In the genomic region with DNA sequence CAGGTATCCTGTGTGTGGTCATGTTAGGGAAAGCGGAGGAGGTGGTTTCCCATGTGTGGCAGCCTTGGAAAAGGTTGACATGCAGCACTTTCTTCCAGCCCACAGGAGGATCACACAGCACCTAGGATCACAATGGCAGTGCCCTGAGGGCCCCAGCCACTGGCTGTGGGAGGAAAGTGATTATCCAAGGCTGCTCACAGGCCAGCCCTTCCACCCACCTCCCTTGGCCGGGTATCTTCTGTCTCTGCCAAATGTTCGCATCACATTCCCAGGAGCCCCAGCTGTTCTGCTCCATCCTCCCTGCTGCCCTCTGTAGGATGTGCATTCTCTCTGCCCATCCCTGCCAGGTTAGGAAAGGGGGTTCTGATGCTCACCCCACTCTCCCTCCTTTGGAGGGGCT, we compare ENCODE assay signal across 14 cellular contexts. TPM values are rescaled to one million over a fixed set of nuclear protein-coding genes. Genes with fewer than 3 reads are reported as not detected.
DNase-seq lines count a peak whose midpoint lies in the region; ATAC-seq and TF ChIP-seq lines count a peak whose summit lies in the region.
"Had no signal": no experiment of that assay in that cellular context is flagged by ENCODE, and none has a peak within 500 bp of the region (broad histone marks: within the 10 kb centered on the region; RNA-seq: fewer than 3 reads in every experiment).

No MANE protein-coding gene starts in this region.

- no peak for ATAC-seq in HG02852 (IDR thresholded peaks at IDR 0.05; ENCODE audit: unreplicated experiment)
- no peak for ATAC-seq in HG02870 (IDR thresholded peaks at IDR 0.05; ENCODE audit: unreplicated experiment)
- ATAC-seq: left cardiac atrium had no signal

- H3K4me1 ChIP-seq in BE2C: no peaks in the 10 kb centered on the region

- no peaks in the 10 kb centered on the region for H3K36me3 ChIP-seq in BE2C

- no peaks in the 10 kb centered on the region for H3K9me3 Mint-ChIP-seq in activated T-helper 2 cell treated with anti-CD3 and anti-CD28 coated beads, Interferon-gamma antibody, Interleukin-2, Interleukin-4, amounts not matched to agents 10 μg/mL and 5 μg/mL and 100 μg/mL, durations not matched to agents 14 hours and 24 hours and 36 hours
- H3K9me3 Mint-ChIP-seq: CD8-positive, alpha-beta memory T cell had no signal

- H3K27ac Mint-ChIP-seq in activated T-helper 2 cell treated with anti-CD3 and anti-CD28 coated beads, Interferon-gamma antibody, Interleukin-2, Interleukin-4, amounts not matched to agents 10 μg/mL and 5 μg/mL and 100 μg/mL, durations not matched to agents 14 hours and 24 hours and 36 hours: no peak overlapping the region
- H3K27ac Mint-ChIP-seq: CD8-positive, alpha-beta memory T cell had no signal

- H3K4me3 ChIP-seq in BE2C (ENCODE audit: low read depth, low read length): no peak overlapping the region
- no peak overlapping the region for H3K4me3 ChIP-seq in WI38 (ENCODE audit: low read depth, low read length)

- intact Hi-C loops in activated T-helper 2 cell treated with anti-CD3 and anti-CD28 coated beads, Interferon-gamma antibody, Interleukin-2, Interleukin-4, amounts not matched to agents 10 μg/mL and 5 μg/mL and 100 μg/mL, durations not matched to agents 14 hours and 24 hours and 36 hours (cut with micrococcal nuclease): no loop called here

- H3K4me3 Mint-ChIP-seq in activated T-helper 2 cell treated with anti-CD3 and anti-CD28 coated beads, Interferon-gamma antibody, Interleukin-2, Interleukin-4, amounts not matched to agents 10 μg/mL and 5 μg/mL and 100 μg/mL, durations not matched to agents 14 hours and 24 hours and 36 hours (ENCODE audit: low read depth): no peak overlapping the region

- H3K9me3 ChIP-seq in BE2C: no peaks in the 10 kb centered on the region

- peaks cover 50% of the 10 kb centered on the region for H3K27me3 Mint-ChIP-seq in activated T-helper 2 cell treated with anti-CD3 and anti-CD28 coated beads, Interferon-gamma antibody, Interleukin-2, Interleukin-4, amounts not matched to agents 10 μg/mL and 5 μg/mL and 100 μg/mL, durations not matched to agents 14 hours and 24 hours and 36 hours (ENCODE audit: low read depth)

- H3K27me3 ChIP-seq in BE2C: peaks cover 46% of the 10 kb centered on the region

- H3K36me3 Mint-ChIP-seq in activated T-helper 2 cell treated with anti-CD3 and anti-CD28 coated beads, Interferon-gamma antibody, Interleukin-2, Interleukin-4, amounts not matched to agents 10 μg/mL and 5 μg/mL and 100 μg/mL, durations not matched to agents 14 hours and 24 hours and 36 hours (ENCODE audit: low read depth): no peaks in the 10 kb centered on the region
- H3K36me3 Mint-ChIP-seq: CD8-positive, alpha-beta memory T cell had no signal

- no peaks in the 10 kb centered on the region for H3K4me1 Mint-ChIP-seq in activated T-helper 2 cell treated with anti-CD3 and anti-CD28 coated beads, Interferon-gamma antibody, Interleukin-2, Interleukin-4, amounts not matched to agents 10 μg/mL and 5 μg/mL and 100 μg/mL, durations not matched to agents 14 hours and 24 hours and 36 hours (ENCODE audit: low read depth)

- TF ChIP-seq CTCF in BE2C (IDR thresholded peaks at IDR 0.05; ENCODE audit: low read depth, low read length) (peak; percentile 21; the same call in 1 of the 2 replicates), WI38 (IDR thresholded peaks at IDR 0.05; ENCODE audit: low read depth, low read length) (0 out of 2 replicates have a peak, but pooled peaks have one; percentile 6)

- no peak for DNase-seq in BE2C
- DNase-seq in LHCN-M2 (ENCODE audit: low read depth): peak; percentile 50
- DNase-seq in kidney tubule cell (ENCODE audit: low spot score): peak; percentile 20
- no peak for DNase-seq in NCI-H510A treated with DMSO at 0.1 percent for 48 hours (lab: John Stamatoyannopoulos, UW)
- DNase-seq in activated T-helper 2 cell treated with anti-CD3 and anti-CD28 coated beads, Interferon-gamma antibody, Interleukin-2, Interleukin-4, amounts not matched to agents 10 μg/mL and 5 μg/mL and 100 μg/mL, durations not matched to agents 14 hours and 24 hours and 36 hours (ENCODE audit: low spot score): no peak
- DNase-seq: CD8-positive, alpha-beta memory T cell; effector CD4-positive, alpha-beta T cell; left cardiac atrium; NCI-H510A; SHP77 treated with DMSO at 0.1 percent for 48 hours; substantia nigra had no signal

RNA-seq across cellular contexts. Expression of gene MLXIPL, which starts 2.5 kb away (rescaled TPM):
- polyA plus RNA-seq in BE2C (2012; ENCODE audit: insufficient read depth, insufficient read length, low read depth): not detected
- total RNA-seq in LHCN-M2 (2014; rRNA removed): 0.13 and 0.63 TPM in 2 replicates
- 0.07 TPM for polyA plus RNA-seq in LHCN-M2 (2012)
- total RNA-seq in activated T-helper 2 cell treated with anti-CD3 and anti-CD28 coated beads, Interferon-gamma antibody, Interleukin-2, Interleukin-4, amounts not matched to agents 10 μg/mL and 5 μg/mL and 100 μg/mL, durations not matched to agents 14 hours and 24 hours and 36 hours: not detected in 2 replicates
- total RNA-seq: CD8-positive, alpha-beta memory T cell had no signal
- polyA plus RNA-seq: CD8-positive, alpha-beta memory T cell had no signal

RNA-seq across cellular contexts. Expression of gene VPS37D, which starts 40.8 kb away (rescaled TPM):
- polyA plus RNA-seq in BE2C (2012; ENCODE audit: insufficient read depth, insufficient read length, low read depth): 0.80 TPM
- total RNA-seq in LHCN-M2 (2014; rRNA removed): 6.1 and 6.9 TPM in 2 replicates
- polyA plus RNA-seq in LHCN-M2 (2012): 3.9 TPM
- 0.30 and 0.34 TPM in 2 replicates for total RNA-seq in activated T-helper 2 cell treated with anti-CD3 and anti-CD28 coated beads, Interferon-gamma antibody, Interleukin-2, Interleukin-4, amounts not matched to agents 10 μg/mL and 5 μg/mL and 100 μg/mL, durations not matched to agents 14 hours and 24 hours and 36 hours

RNA-seq across cellular contexts. Expression of gene TBL2, which starts 48.4 kb away (rescaled TPM):
- polyA plus RNA-seq in BE2C (2012; ENCODE audit: insufficient read depth, insufficient read length, low read depth): 53.4 TPM
- total RNA-seq in LHCN-M2 (2014; rRNA removed): 147 and 171 TPM in 2 replicates
- 54.2 TPM for polyA plus RNA-seq in LHCN-M2 (2012)
- 43.3 and 43.9 TPM in 2 replicates for total RNA-seq in activated T-helper 2 cell treated with anti-CD3 and anti-CD28 coated beads, Interferon-gamma antibody, Interleukin-2, Interleukin-4, amounts not matched to agents 10 μg/mL and 5 μg/mL and 100 μg/mL, durations not matched to agents 14 hours and 24 hours and 36 hours

RNA-seq across cellular contexts. Expression of gene DNAJC30, which starts 56.4 kb away (rescaled TPM):
- 20.2 TPM for polyA plus RNA-seq in BE2C (2012; ENCODE audit: insufficient read depth, insufficient read length, low read depth)
- total RNA-seq in LHCN-M2 (2014; rRNA removed): 3.9 and 5.5 TPM in 2 replicates
- polyA plus RNA-seq in LHCN-M2 (2012): 17.3 TPM
- 9.2 TPM in 2 replicates for total RNA-seq in activated T-helper 2 cell treated with anti-CD3 and anti-CD28 coated beads, Interferon-gamma antibody, Interleukin-2, Interleukin-4, amounts not matched to agents 10 μg/mL and 5 μg/mL and 100 μg/mL, durations not matched to agents 14 hours and 24 hours and 36 hours

RNA-seq across cellular contexts. Expression of gene BUD23, which starts 56.6 kb away (rescaled TPM):
- 447 TPM for polyA plus RNA-seq in BE2C (2012; ENCODE audit: insufficient read depth, insufficient read length, low read depth)
- total RNA-seq in LHCN-M2 (2014; rRNA removed): 69.3 and 82.6 TPM in 2 replicates
- polyA plus RNA-seq in LHCN-M2 (2012): 91.3 TPM
- 96.0 and 109 TPM in 2 replicates for total RNA-seq in activated T-helper 2 cell treated with anti-CD3 and anti-CD28 coated beads, Interferon-gamma antibody, Interleukin-2, Interleukin-4, amounts not matched to agents 10 μg/mL and 5 μg/mL and 100 μg/mL, durations not matched to agents 14 hours and 24 hours and 36 hours

Comparison
In these comparisons a context has a peak if more than half of its experiments do, and no peak if none do; other contexts are left out.
1. DNase-seq: peak in LHCN-M2 (single experiment) and kidney tubule cell (single experiment); none in BE2C (single experiment), NCI-H510A treated with DMSO at 0.1 percent for 48 hours (single experiment) and activated T-helper 2 cell treated with anti-CD3 and anti-CD28 coated beads, Interferon-gamma antibody, Interleukin-2, Interleukin-4, amounts not matched to agents 10 μg/mL and 5 μg/mL and 100 μg/mL, durations not matched to agents 14 hours and 24 hours and 36 hours (single experiment).